ENCODE assay signal across 26 cellular contexts in genomic region chr14:24324024-24324423, GRCh38. TPM values are rescaled to one million over a fixed set of nuclear protein-coding genes. Genes with fewer than 3 reads are reported as not detected.
DNase-seq lines count a peak whose midpoint lies in the region; ATAC-seq and TF ChIP-seq lines count a peak whose summit lies in the region.
"Had no signal": no experiment of that assay in that cellular context is flagged by ENCODE, and none has a peak within 500 bp of the region (broad histone marks: within the 10 kb centered on the region; RNA-seq: fewer than 3 reads in every experiment).

No MANE protein-coding gene starts in this region.

- H3K4me1 ChIP-seq in osteoblast (ENCODE audit: insufficient read depth, low read length), result no peaks in the 10 kb centered on the region

- H3K9me3 ChIP-seq in osteoblast (ENCODE audit: low read depth, low read length) (no peaks in the 10 kb centered on the region), T-helper 17 cell (ENCODE audit: control insufficient read depth, low read length, poor library complexity, severe bottlenecking) (no peaks in the 10 kb centered on the region)
- H3K9me3 ChIP-seq: MG63 had no signal

- no peaks in the 10 kb centered on the region for H3K79me2 ChIP-seq in osteoblast (ENCODE audit: insufficient read depth, low read length)

- H3K36me3 Mint-ChIP-seq in central memory CD8-positive, alpha-beta T cell (ENCODE audit: insufficient read depth), result no peaks in the 10 kb centered on the region
- peaks cover 48% of the 10 kb centered on the region for H3K36me3 Mint-ChIP-seq in endothelial cell (ENCODE audit: low read depth, unreplicated experiment)
- no peaks in the 10 kb centered on the region for H3K36me3 Mint-ChIP-seq in activated CD4-positive, alpha-beta T cell treated with anti-CD3 and anti-CD28 coated beads, Interleukin-2, amount 10 ng/mL, durations not matched to agents 24 days and 14 days (ENCODE audit: low read depth)
- H3K36me3 Mint-ChIP-seq in T-helper 17 cell (ENCODE audit: low read depth), result no peaks in the 10 kb centered on the region
- H3K36me3 Mint-ChIP-seq: CD4-positive, alpha-beta memory T cell had no signal

- intact Hi-C loops in activated CD4-positive, alpha-beta T cell treated with anti-CD3 and anti-CD28 coated beads, Interleukin-2, amount 10 ng/mL, durations not matched to agents 24 days and 14 days (cut with micrococcal nuclease), result no loop called here

- H2AFZ ChIP-seq in osteoblast (ENCODE audit: low read length), result no peak overlapping the region

- no peak for DNase-seq in central memory CD8-positive, alpha-beta T cell (ENCODE audit: low spot score in 2 of 2)
- DNase-seq in endothelial cell (ENCODE audit: low spot score), result no peak
- peak; percentile 65 for DNase-seq in osteoblast (ENCODE audit: insufficient read length, low spot score, missing footprints)
- no peak for DNase-seq in activated CD4-positive, alpha-beta T cell treated with anti-CD3 and anti-CD28 coated beads, Interleukin-2, amount 10 ng/mL, durations not matched to agents 24 days and 14 days
- DNase-seq in T-helper 17 cell, result no peak
- DNase-seq in LoVo (ENCODE audit: low spot score), result no peak
- DNase-seq: C1 segment of cervical spinal cord; CD4-positive, alpha-beta memory T cell; COR-L47; DMS53; H7; KBM-7; MG63; NCI-H1105 treated with DMSO at 0.1 percent for 48 hours; NCI-H2029; NCI-H446; NCI-H524 treated with DMSO at 0.1 percent for 48 hours; NCI-H774; NK-92 treated with Interleukin-12 subunit alpha and Interleukin-12 subunit beta, amount 100 ng/mL, for 24 hours; RPMI8226; SHP77 had no signal

- peaks cover 4% of the 10 kb centered on the region for H4K20me1 ChIP-seq in osteoblast (ENCODE audit: insufficient read depth, low read length)

- H3K27me3 Mint-ChIP-seq in central memory CD8-positive, alpha-beta T cell, result no peaks in the 10 kb centered on the region
- peaks cover 16% of the 10 kb centered on the region for H3K27me3 Mint-ChIP-seq in endothelial cell (ENCODE audit: unreplicated experiment)
- H3K27me3 Mint-ChIP-seq in activated CD4-positive, alpha-beta T cell treated with anti-CD3 and anti-CD28 coated beads, Interleukin-2, amount 10 ng/mL, durations not matched to agents 24 days and 14 days, result peaks cover 9% of the 10 kb centered on the region
- peaks cover 22% of the 10 kb centered on the region for H3K27me3 Mint-ChIP-seq in T-helper 17 cell

- H3K4me3 ChIP-seq in osteoblast (ENCODE audit: insufficient read depth, low read length), result no peak overlapping the region
- H3K4me3 ChIP-seq: MG63 had no signal

- TF ChIP-seq CTCF in endothelial cell (IDR thresholded peaks at IDR 0.05; ENCODE audit: unreplicated experiment) (no peak), osteoblast (IDR thresholded peaks at IDR 0.05; ENCODE audit: extremely low read depth, low read depth, low read length) (no peak)

- H3K4me2 ChIP-seq in osteoblast (ENCODE audit: insufficient read depth, low read length), result no peak overlapping the region

- peak overlapping the region; percentile 22 for H3K27ac Mint-ChIP-seq in central memory CD8-positive, alpha-beta T cell (ENCODE audit: low read depth)
- H3K27ac Mint-ChIP-seq in endothelial cell (ENCODE audit: unreplicated experiment) (no peak overlapping the region), T-helper 17 cell (no peak overlapping the region)
- H3K27ac Mint-ChIP-seq in activated CD4-positive, alpha-beta T cell treated with anti-CD3 and anti-CD28 coated beads, Interleukin-2, amount 10 ng/mL, durations not matched to agents 24 days and 14 days, result no peak overlapping the region

- no peak overlapping the region for H3K27ac ChIP-seq in osteoblast (ENCODE audit: low read depth, low read length)

- H3K4me3 Mint-ChIP-seq in central memory CD8-positive, alpha-beta T cell, result no peak overlapping the region
- H3K4me3 Mint-ChIP-seq in endothelial cell (ENCODE audit: unreplicated experiment) (peak overlapping the region; percentile 13), T-helper 17 cell (no peak overlapping the region)
- H3K4me3 Mint-ChIP-seq in activated CD4-positive, alpha-beta T cell treated with anti-CD3 and anti-CD28 coated beads, Interleukin-2, amount 10 ng/mL, durations not matched to agents 24 days and 14 days, result no peak overlapping the region
- H3K4me3 Mint-ChIP-seq: CD4-positive, alpha-beta memory T cell had no signal

- H3K27me3 ChIP-seq in osteoblast (ENCODE audit: insufficient read depth, low read length), result no peaks in the 10 kb centered on the region
- H3K27me3 ChIP-seq: MG63 had no signal

- H3K9me3 Mint-ChIP-seq in central memory CD8-positive, alpha-beta T cell, result no peaks in the 10 kb centered on the region
- no peaks in the 10 kb centered on the region for H3K9me3 Mint-ChIP-seq in endothelial cell (ENCODE audit: unreplicated experiment)
- H3K9me3 Mint-ChIP-seq in activated CD4-positive, alpha-beta T cell treated with anti-CD3 and anti-CD28 coated beads, Interleukin-2, amount 10 ng/mL, durations not matched to agents 24 days and 14 days, result no peaks in the 10 kb centered on the region
- H3K9me3 Mint-ChIP-seq: CD4-positive, alpha-beta memory T cell had no signal

- ATAC-seq in central memory CD8-positive, alpha-beta T cell (replicated peaks; ENCODE audit: extremely low read depth, poor library complexity, severe bottlenecking), result no peak
- ATAC-seq in T-helper 17 cell, result no peak

- H3K36me3 ChIP-seq in osteoblast (ENCODE audit: insufficient read depth, low read length), result peaks cover 11% of the 10 kb centered on the region
- H3K36me3 ChIP-seq: MG63 had no signal

- peaks cover 34% of the 10 kb centered on the region for H3K4me1 Mint-ChIP-seq in central memory CD8-positive, alpha-beta T cell
- H3K4me1 Mint-ChIP-seq in endothelial cell (ENCODE audit: unreplicated experiment) (peaks cover 17% of the 10 kb centered on the region), T-helper 17 cell (peaks cover 19% of the 10 kb centered on the region)
- peaks cover 16% of the 10 kb centered on the region for H3K4me1 Mint-ChIP-seq in activated CD4-positive, alpha-beta T cell treated with anti-CD3 and anti-CD28 coated beads, Interleukin-2, amount 10 ng/mL, durations not matched to agents 24 days and 14 days

RNA-seq across cellular contexts. Expression of gene ADCY4, which starts 10.8 kb away (rescaled TPM):
- total RNA-seq in endothelial cell (ENCODE audit: unreplicated experiment) (74.6 TPM), osteoblast (17.7 and 18.8 TPM in 2 replicates), T-helper 17 cell (1 to 10 TPM; 5.4 to 7.9 TPM)
- total RNA-seq in activated CD4-positive, alpha-beta T cell treated with anti-CD3 and anti-CD28 coated beads, Interleukin-2, amount 10 ng/mL, durations not matched to agents 24 days and 14 days, result 1.6 and 2.8 TPM in 2 replicates
- total RNA-seq: G401, SK-MEL-5 had no signal

RNA-seq across cellular contexts. Expression of gene LTB4R, which starts 12.7 kb away (rescaled TPM):
- total RNA-seq in endothelial cell (ENCODE audit: unreplicated experiment), result 9.5 TPM
- total RNA-seq in osteoblast, result 1.2 and 1.8 TPM in 2 replicates
- total RNA-seq in activated CD4-positive, alpha-beta T cell treated with anti-CD3 and anti-CD28 coated beads, Interleukin-2, amount 10 ng/mL, durations not matched to agents 24 days and 14 days, result 12.2 and 14.2 TPM in 2 replicates
- 10 to 100 TPM; 21.5 to 23.1 TPM for total RNA-seq in T-helper 17 cell

RNA-seq across cellular contexts. Expression of gene LTB4R2, which starts 14.1 kb away (rescaled TPM):
- total RNA-seq in endothelial cell (ENCODE audit: unreplicated experiment) (13.3 TPM), osteoblast (4.7 and 5.1 TPM in 2 replicates), T-helper 17 cell (10 to 100 TPM; 17.3 to 23.3 TPM)
- total RNA-seq in activated CD4-positive, alpha-beta T cell treated with anti-CD3 and anti-CD28 coated beads, Interleukin-2, amount 10 ng/mL, durations not matched to agents 24 days and 14 days, result 9.6 and 11.0 TPM in 2 replicates

RNA-seq across cellular contexts. Expression of gene RIPK3, which starts 15.8 kb away (rescaled TPM):
- total RNA-seq in endothelial cell (ENCODE audit: unreplicated experiment) (2.6 TPM), osteoblast (9.1 and 11.9 TPM in 2 replicates), T-helper 17 cell (10 to 100 TPM; 22.7 to 26.1 TPM)
- total RNA-seq in activated CD4-positive, alpha-beta T cell treated with anti-CD3 and anti-CD28 coated beads, Interleukin-2, amount 10 ng/mL, durations not matched to agents 24 days and 14 days, result 12.0 and 13.9 TPM in 2 replicates
- total RNA-seq: A673, Daoy, G401, H7, LHCN-M2, SK-MEL-5 had no signal

RNA-seq across cellular contexts. Expression of gene CIDEB, which starts 16.2 kb away (rescaled TPM):
- total RNA-seq in endothelial cell (ENCODE audit: unreplicated experiment) (0.82 TPM), osteoblast (0.36 and 0.59 TPM in 2 replicates), T-helper 17 cell (10 to 100 TPM; 14.5 to 16.8 TPM)
- total RNA-seq in activated CD4-positive, alpha-beta T cell treated with anti-CD3 and anti-CD28 coated beads, Interleukin-2, amount 10 ng/mL, durations not matched to agents 24 days and 14 days, result 21.8 and 22.2 TPM in 2 replicates
- total RNA-seq: A673 had no signal
